ENCODE assay signal across 27 cellular contexts in genomic region chr12:132224484-132224883, GRCh38.
"Had no signal": no experiment of that assay in that cellular context is flagged by ENCODE, and none has a peak within 500 bp of the region (broad histone marks: within the 10 kb centered on the region; RNA-seq: fewer than 3 reads in every experiment).

No MANE protein-coding gene starts in this region.

- H3K9me3 ChIP-seq: colonic mucosa, gastroesophageal sphincter, lower lobe of right lung, neutrophil, pancreas, suprapubic skin, transverse colon, upper lobe of right lung, uterus had no signal

- H3K4me1 ChIP-seq: colonic mucosa, foreskin keratinocyte, gastroesophageal sphincter, heart left ventricle, left ventricle myocardium inferior, lower lobe of right lung, pancreas, transverse colon, upper lobe of right lung, uterus had no signal

- ATAC-seq: foreskin keratinocyte, gastroesophageal sphincter, left colon, lower lobe of right lung, pancreas, sciatic nerve, upper lobe of right lung had no signal

- H3K27ac ChIP-seq: colonic mucosa, esophagus muscularis mucosa, foreskin keratinocyte, gastroesophageal sphincter, heart left ventricle, left ventricle myocardium inferior, lower lobe of right lung, neutrophil, pancreas, suprapubic skin, transverse colon, upper lobe of right lung, uterus had no signal

- H3K4me3 Mint-ChIP-seq: dendritic cell treated with granulocyte-macrophage colony-stimulating factor and Interleukin-4, amounts not matched to agents 40 ng/mL and 50 ng/mL, for 4 days; natural killer cell had no signal

- H3K27ac Mint-ChIP-seq: dendritic cell treated with granulocyte-macrophage colony-stimulating factor and Interleukin-4, amounts not matched to agents 40 ng/mL and 50 ng/mL, for 4 days; natural killer cell; progenitor cell of endocrine pancreas had no signal

- H3K4me2 ChIP-seq: smooth muscle cell had no signal

- H3K9me3 Mint-ChIP-seq: dendritic cell treated with granulocyte-macrophage colony-stimulating factor and Interleukin-4, amounts not matched to agents 40 ng/mL and 50 ng/mL, for 4 days; natural killer cell had no signal

- H3K36me3 ChIP-seq: colonic mucosa, esophagus muscularis mucosa, gastroesophageal sphincter, heart left ventricle, left ventricle myocardium inferior, lower lobe of right lung, neutrophil, pancreas, suprapubic skin, transverse colon, upper lobe of right lung, uterus had no signal

- DNase-seq: colonic mucosa; effector CD8-positive, alpha-beta T cell; foreskin keratinocyte; heart left ventricle; hippocampal formation; kidney glomerular epithelial cell; left colon; left ventricle myocardium inferior; lower lobe of right lung; natural killer cell; pancreas; stimulated activated CD4-positive, alpha-beta T cell treated with anti-CD3 and anti-CD28 coated beads, Interleukin-12 subunit alpha, Interleukin-12 subunit beta, amount 100 ng/mL, for 4 hours; stimulated activated CD4-positive, alpha-beta T cell treated with anti-CD3 and anti-CD28 coated beads, Interleukin-1b, Interleukin-23, amount 100 ng/mL, for 48 hours; stimulated activated CD4-positive, alpha-beta T cell treated with anti-CD3 and anti-CD28 coated beads, Interleukin-4, amount 100 ng/mL, for 1 hour; stimulated activated CD8-positive, alpha-beta memory T cell treated with anti-CD3 and anti-CD28 coated beads, Interleukin-4, amount 100 ng/mL, for 48 hours; stimulated activated naive CD4-positive, alpha-beta T cell treated with Interleukin-2 at 50 U/mL for 16 hours; transverse colon; upper lobe of right lung; uterus had no signal

- H3K27me3 ChIP-seq: colonic mucosa had no signal

- H3K4me3 ChIP-seq: colonic mucosa, esophagus muscularis mucosa, gastroesophageal sphincter, heart left ventricle, left ventricle myocardium inferior, lower lobe of right lung, pancreas, smooth muscle cell, suprapubic skin, transverse colon, upper lobe of right lung, uterus had no signal
